9 cellular contexts compared by ENCODE assay signal in genomic region chr10:91596821-91597396, GRCh38. TPM values are rescaled to one million over a fixed set of nuclear protein-coding genes. Genes with fewer than 3 reads are reported as not detected.
A peak's percentile ranks its signal among the peaks of the same experiment; 100 is the strongest.
DNase-seq lines count a peak whose midpoint lies in the region; ATAC-seq and TF ChIP-seq lines count a peak whose summit lies in the region.
"Had no signal": no experiment of that assay in that cellular context is flagged by ENCODE, and none has a peak within 500 bp of the region (broad histone marks: within the 10 kb centered on the region; RNA-seq: fewer than 3 reads in every experiment).

No MANE protein-coding gene starts in this region.

- no peak for ATAC-seq in WTC11
- no peak for ATAC-seq in GM21529 (IDR thresholded peaks at IDR 0.05; ENCODE audit: unreplicated experiment)
- ATAC-seq in HG03175 (IDR thresholded peaks at IDR 0.05; ENCODE audit: unreplicated experiment): no peak

- H3K4me3 Mint-ChIP-seq in progenitor cell of endocrine pancreas (ENCODE audit: low read depth): no peak overlapping the region
- H3K4me3 Mint-ChIP-seq in WTC11: no peak overlapping the region
- H3K4me3 Mint-ChIP-seq: central memory CD8-positive, alpha-beta T cell had no signal

- POLR2A ChIA-PET in WTC11 (lab: Charles Lee): no interaction called here

- TF ChIP-seq CTCF in progenitor cell of endocrine pancreas (IDR thresholded peaks at IDR 0.05; ENCODE audit: unreplicated experiment) (no peak), WTC11 (IDR thresholded peaks at IDR 0.05) (no peak)

- CTCF ChIA-PET in WTC11 (lab: Charles Lee): interaction anchor here (1.0 kb wide), 1 partner anchor 36 kb away, joined by 3 read pairs; the partner anchor contains the start of gene PPP1R3C

- H3K27ac Mint-ChIP-seq in progenitor cell of endocrine pancreas: peak overlapping the region; percentile 81
- H3K27ac Mint-ChIP-seq in WTC11: no peak overlapping the region

- H3K27me3 Mint-ChIP-seq in progenitor cell of endocrine pancreas (no peaks in the 10 kb centered on the region), WTC11 (ENCODE audit: low read depth) (no peaks in the 10 kb centered on the region)

- peak; percentile 42 for DNase-seq in COLO829 (ENCODE audit: low spot score)
- peak; percentile 26 for DNase-seq in NCI-H69 (lab: John Stamatoyannopoulos, UW)
- DNase-seq in epithelial cell of prostate (ENCODE audit: low read depth, low spot score): no peak
- no peak for DNase-seq in progenitor cell of endocrine pancreas (ENCODE audit: low spot score, unreplicated experiment)
- no peak for DNase-seq in WTC11 (ENCODE audit: low spot score)
- DNase-seq in T1000 (lab: John Stamatoyannopoulos, UW): no peak

- H3K27ac ChIP-seq in epithelial cell of prostate: peak overlapping the region; percentile 85

- H3K36me3 Mint-ChIP-seq in progenitor cell of endocrine pancreas (ENCODE audit: insufficient read depth) (no peaks in the 10 kb centered on the region), WTC11 (no peaks in the 10 kb centered on the region)

- H3K4me1 Mint-ChIP-seq in progenitor cell of endocrine pancreas (ENCODE audit: low read depth) (peaks cover 33% of the 10 kb centered on the region), WTC11 (peaks cover 2% of the 10 kb centered on the region; the same call in 1 of the 2 replicates)
- H3K4me1 Mint-ChIP-seq: central memory CD8-positive, alpha-beta T cell had no signal

- no peaks in the 10 kb centered on the region for H3K9me3 Mint-ChIP-seq in progenitor cell of endocrine pancreas (ENCODE audit: low read depth)
- no peaks in the 10 kb centered on the region for H3K9me3 Mint-ChIP-seq in WTC11
- H3K9me3 Mint-ChIP-seq: central memory CD8-positive, alpha-beta T cell had no signal

TF ChIP-seq in WTC11, 78 proteins besides CTCF, POLR2A, EP300 and RAD21:
- TF ChIP-seq ZSCAN18 (CRISPR knock-in tag; IDR thresholded peaks at IDR 0.05) (no peak), ZNF138 (CRISPR knock-in tag; conservative IDR thresholded peaks at IDR 0.05) (no peak), ETV6 (CRISPR knock-in tag; IDR thresholded peaks at IDR 0.05) (no peak), KAT7 (CRISPR knock-in tag; IDR thresholded peaks at IDR 0.05; ENCODE audit: borderline replicate concordance) (no peak), ATF2 (CRISPR knock-in tag; IDR thresholded peaks at IDR 0.05; ENCODE audit: borderline replicate concordance, low read depth) (no peak), MYBL2 (CRISPR knock-in tag; IDR thresholded peaks at IDR 0.05) (no peak), PREB (CRISPR knock-in tag; IDR thresholded peaks at IDR 0.05; ENCODE audit: borderline replicate concordance) (no peak), IRF2 (CRISPR knock-in tag; IDR thresholded peaks at IDR 0.05; ENCODE audit: borderline replicate concordance, low read depth) (no peak), NR2C2 (CRISPR knock-in tag; IDR thresholded peaks at IDR 0.05) (no peak), MLX (CRISPR knock-in tag; IDR thresholded peaks at IDR 0.05) (no peak), AR (CRISPR knock-in tag; IDR thresholded peaks at IDR 0.05) (no peak), TP53 (CRISPR knock-in tag; IDR thresholded peaks at IDR 0.05) (no peak), ZNF423 (CRISPR knock-in tag; IDR thresholded peaks at IDR 0.05) (no peak), ZNF232 (CRISPR knock-in tag; IDR thresholded peaks at IDR 0.05) (no peak), IRF1 (CRISPR knock-in tag; IDR thresholded peaks at IDR 0.05) (no peak), ZBTB21 (CRISPR knock-in tag; IDR thresholded peaks at IDR 0.05; ENCODE audit: borderline replicate concordance) (no peak), CDX4 (CRISPR knock-in tag; IDR thresholded peaks at IDR 0.05; ENCODE audit: borderline replicate concordance) (no peak), GTF2I (CRISPR knock-in tag; conservative IDR thresholded peaks at IDR 0.05) (no peak), ZNF121 (CRISPR knock-in tag; IDR thresholded peaks at IDR 0.05) (no peak)

RNA-seq across cellular contexts. Expression of gene PPP1R3C, which starts 36.0 kb away (rescaled TPM):
- total RNA-seq in progenitor cell of endocrine pancreas (29.5 and 30.0 TPM in 2 replicates), WTC11 (2021) (1.5 to 3.3 TPM (median 2.8 TPM) in 3 replicates)

Comparison
In these comparisons a context has a peak if more than half of its experiments do, and no peak if none do; other contexts are left out.
1. DNase-seq: peak in COLO829 (single experiment) and NCI-H69 (single experiment); none in epithelial cell of prostate (single experiment), progenitor cell of endocrine pancreas (single experiment), WTC11 (single experiment) and T1000 (single experiment).